3 cellular contexts compared by ENCODE assay signal in genomic region chr4:93771640-93772411, GRCh38.
TF ChIP-seq lines count a peak whose summit lies in the region.

No MANE protein-coding gene starts in this region.

TF ChIP-seq in HEK293, 187 proteins besides CTCF, POLR2A, EP300 and RAD21 (continues in another document):
- TF ChIP-seq ZNF10 (tag by site-specific recombination; IDR thresholded peaks at IDR 0.05) = 0 out of 2 replicates have a peak, but pooled peaks have one; percentile 16
- TF ChIP-seq ZBTB26 (tag by site-specific recombination; optimal IDR thresholded peaks at IDR 0.05) = no peak
- peak; percentile 73; the same call in 1 of the 2 replicates for TF ChIP-seq FEZF1 (tag by site-specific recombination; IDR thresholded peaks at IDR 0.05)
- TF ChIP-seq ZNF133 (tag by site-specific recombination; IDR thresholded peaks at IDR 0.05) = no peak
- no peak for TF ChIP-seq OVOL3 (tag by site-specific recombination; IDR thresholded peaks at IDR 0.05)
- TF ChIP-seq ZNF76 (tag by site-specific recombination; IDR thresholded peaks at IDR 0.05; ENCODE audit: borderline replicate concordance, low read depth) = no peak
- no peak for TF ChIP-seq KLF8 (tag by site-specific recombination; IDR thresholded peaks at IDR 0.05)
- TF ChIP-seq ZNF292 (tag by site-specific recombination; IDR thresholded peaks at IDR 0.05; ENCODE audit: borderline replicate concordance, low read depth) = no peak
- TF ChIP-seq ZNF664 (tag by site-specific recombination; IDR thresholded peaks at IDR 0.05) = peak; percentile 92
- no peak for TF ChIP-seq ZNF341 (tag by site-specific recombination; IDR thresholded peaks at IDR 0.05; ENCODE audit: low read depth)
- no peak for TF ChIP-seq ZNF488 (tag by site-specific recombination; IDR thresholded peaks at IDR 0.05)
- TF ChIP-seq ZNF623 (tag by site-specific recombination; IDR thresholded peaks at IDR 0.05) = no peak
- peak; percentile 59 for TF ChIP-seq PRDM10 (tag by site-specific recombination; IDR thresholded peaks at IDR 0.05)
- no peak for TF ChIP-seq EGR2 (tag by site-specific recombination; IDR thresholded peaks at IDR 0.05; ENCODE audit: low read depth)
- no peak for TF ChIP-seq ZNF366 (tag by site-specific recombination; conservative IDR thresholded peaks at IDR 0.05)
- TF ChIP-seq ZNF335 (tag by site-specific recombination; conservative IDR thresholded peaks at IDR 0.05) = no peak
- no peak for TF ChIP-seq ZNF510 (tag by site-specific recombination; IDR thresholded peaks at IDR 0.05; ENCODE audit: insufficient replicate concordance)

TF ChIP-seq in HepG2, 621 proteins besides CTCF, POLR2A, EP300 and RAD21:
- TF ChIP-seq PHF5A (CRISPR knock-in tag; IDR thresholded peaks at IDR 0.05; ENCODE audit: low read depth, unreplicated experiment) (no peak), KDM5A (IDR thresholded peaks at IDR 0.05; ENCODE audit: borderline replicate concordance, low read length) (no peak), ZNF33A (CRISPR knock-in tag; IDR thresholded peaks at IDR 0.05; ENCODE audit: borderline replicate concordance) (no peak), PBX2 (CRISPR knock-in tag; IDR thresholded peaks at IDR 0.05) (no peak), PAX8 (CRISPR knock-in tag; IDR thresholded peaks at IDR 0.05; ENCODE audit: borderline replicate concordance) (no peak), TOPORS (CRISPR knock-in tag; IDR thresholded peaks at IDR 0.05) (no peak), ARID5B (CRISPR knock-in tag; IDR thresholded peaks at IDR 0.05) (no peak), CHD2 (IDR thresholded peaks at IDR 0.05; ENCODE audit: low read depth, low read length) (no peak), MTA3 (CRISPR knock-in tag; IDR thresholded peaks at IDR 0.05) (no peak), ZNF317 (CRISPR knock-in tag; IDR thresholded peaks at IDR 0.05) (no peak), KDM3A (CRISPR knock-in tag; IDR thresholded peaks at IDR 0.05; ENCODE audit: low read depth) (no peak), BATF2 (CRISPR knock-in tag; IDR thresholded peaks at IDR 0.05) (no peak), NRL (CRISPR knock-in tag; IDR thresholded peaks at IDR 0.05; ENCODE audit: borderline replicate concordance) (no peak), SP4 (CRISPR knock-in tag; IDR thresholded peaks at IDR 0.05) (no peak), JUNB (CRISPR knock-in tag; IDR thresholded peaks at IDR 0.05; ENCODE audit: borderline replicate concordance) (no peak), ZNF496 (CRISPR knock-in tag; IDR thresholded peaks at IDR 0.05; ENCODE audit: insufficient replicate concordance) (no peak), FOXK1 (CRISPR knock-in tag; IDR thresholded peaks at IDR 0.05; ENCODE audit: borderline replicate concordance, low read depth) (no peak)

TF ChIP-seq in GM23338, 12 proteins besides CTCF, POLR2A, EP300 and RAD21:
- TF ChIP-seq EZH2 (IDR thresholded peaks at IDR 0.05; ENCODE audit: low read depth, unreplicated experiment) (no peak), POLR2AphosphoS5 (IDR thresholded peaks at IDR 0.05; ENCODE audit: low read depth) (no peak), EZH2phosphoT487 (IDR thresholded peaks at IDR 0.05; ENCODE audit: unreplicated experiment) (no peak), ZNF331 (CRISPR knock-in tag; IDR thresholded peaks at IDR 0.05; ENCODE audit: low read depth) (no peak), ZNF462 (CRISPR knock-in tag; IDR thresholded peaks at IDR 0.05) (no peak), JUNB (IDR thresholded peaks at IDR 0.05; ENCODE audit: unreplicated experiment) (no peak), ETS1 (IDR thresholded peaks at IDR 0.05) (no peak), NANOG (IDR thresholded peaks at IDR 0.05; ENCODE audit: borderline replicate concordance) (no peak), ZNF114 (CRISPR knock-in tag; IDR thresholded peaks at IDR 0.05) (no peak)
